In genomic region chr6:125163811-125164210, GRCh38 we compare ENCODE assay signal across 25 cellular contexts. TPM values are rescaled to one million over a fixed set of nuclear protein-coding genes. Genes with fewer than 3 reads are reported as not detected.
DNase-seq lines count a peak whose midpoint lies in the region; ATAC-seq, FAIRE-seq and TF ChIP-seq lines count a peak whose summit lies in the region.
"Had no signal": no experiment of that assay in that cellular context is flagged by ENCODE, and none has a peak within 500 bp of the region (broad histone marks: within the 10 kb centered on the region; RNA-seq: fewer than 3 reads in every experiment).

No MANE protein-coding gene starts in this region.

- H3K36me3 Mint-ChIP-seq in astrocyte (ENCODE audit: low read depth, unreplicated experiment), result peaks cover 4% of the 10 kb centered on the region
- H3K36me3 Mint-ChIP-seq in chondrocyte (ENCODE audit: low read depth), result peaks cover 14% of the 10 kb centered on the region
- H3K36me3 Mint-ChIP-seq: CD14-positive monocyte; CD4-positive, alpha-beta memory T cell; CD4-positive, CD25-positive, alpha-beta regulatory T cell; CD8-positive, alpha-beta memory T cell had no signal

- FAIRE-seq in astrocyte (lab: Jason Lieb, UNC), result peak; percentile 26
- peak; percentile 50 for FAIRE-seq in kidney (lab: Jason Lieb, UNC)
- FAIRE-seq: A204.1, D721Med, G401.6, GM12891 had no signal

- H3K27ac ChIP-seq in astrocyte (ENCODE audit: low read depth, low read length), result no peak overlapping the region
- H3K27ac ChIP-seq in epithelial cell of prostate, result peak overlapping the region; percentile 59
- no peak overlapping the region for H3K27ac ChIP-seq in kidney (ENCODE audit: low read depth in 2 of 2, low read length in 2 of 2)
- no peak overlapping the region for H3K27ac ChIP-seq in right cardiac atrium (ENCODE audit: low read length)
- H3K27ac ChIP-seq: BLaER1 had no signal

- H3K4me1 Mint-ChIP-seq in astrocyte (ENCODE audit: low read depth, unreplicated experiment), result peaks cover 4% of the 10 kb centered on the region
- H3K4me1 Mint-ChIP-seq in chondrocyte (ENCODE audit: low read depth), result peaks cover 20% of the 10 kb centered on the region
- H3K4me1 Mint-ChIP-seq: CD14-positive monocyte; CD4-positive, alpha-beta memory T cell; CD4-positive, CD25-positive, alpha-beta regulatory T cell; CD8-positive, alpha-beta memory T cell had no signal

- no peaks in the 10 kb centered on the region for H4K20me1 ChIP-seq in astrocyte (ENCODE audit: insufficient read depth, low read length)
- H4K20me1 ChIP-seq: BLaER1 had no signal

- H2AFZ ChIP-seq in astrocyte (ENCODE audit: low read depth, low read length), result no peak overlapping the region

- no peaks in the 10 kb centered on the region for H3K79me2 ChIP-seq in astrocyte (ENCODE audit: insufficient read depth, low read length)

- TF ChIP-seq CTCF in astrocyte (IDR thresholded peaks at IDR 0.05; ENCODE audit: insufficient read depth, low read depth, low read length) (no peak), chondrocyte (IDR thresholded peaks at IDR 0.05) (no peak), kidney (IDR thresholded peaks at IDR 0.05; ENCODE audit: borderline replicate concordance, extremely low read depth, insufficient read depth) (no peak)

- H3K36me3 ChIP-seq in astrocyte (ENCODE audit: insufficient read depth, low read length), result no peaks in the 10 kb centered on the region
- no peaks in the 10 kb centered on the region for H3K36me3 ChIP-seq in kidney (ENCODE audit: control insufficient read depth in 1 of 2, insufficient read depth in 2 of 2, low read length in 2 of 2)
- H3K36me3 ChIP-seq: BE2C, BLaER1 had no signal

- no peak for DNase-seq in astrocyte (ENCODE audit: low read depth)
- no peak for DNase-seq in chondrocyte (ENCODE audit: low spot score)
- no peak for DNase-seq in epithelial cell of prostate (ENCODE audit: low read depth, low spot score)
- DNase-seq in kidney, result no peak
- DNase-seq in posterior cingulate gyrus, result no peak
- DNase-seq in COR-L47 (lab: John Stamatoyannopoulos, UW), result no peak
- DNase-seq in right cardiac atrium, result no peak
- DNase-seq: 8988T; ACHN; BE2C; C1 segment of cervical spinal cord; Caco-2; Calu3; CD4-positive, alpha-beta memory T cell; CD4-positive, CD25-positive, alpha-beta regulatory T cell; CD8-positive, alpha-beta memory T cell; DMS79 treated with DMSO at 0.1 percent for 48 hours; GF-D8 had no signal

- no peaks in the 10 kb centered on the region for H3K27me3 ChIP-seq in astrocyte (ENCODE audit: insufficient read depth, low read length)
- H3K27me3 ChIP-seq in right cardiac atrium (ENCODE audit: control insufficient read depth, insufficient read depth), result no peaks in the 10 kb centered on the region
- H3K27me3 ChIP-seq: BLaER1 had no signal

- H3K27ac Mint-ChIP-seq in astrocyte (ENCODE audit: unreplicated experiment) (no peak overlapping the region), chondrocyte (ENCODE audit: unreplicated experiment) (peak overlapping the region; percentile 22)
- H3K27ac Mint-ChIP-seq: CD4-positive, alpha-beta memory T cell; CD4-positive, CD25-positive, alpha-beta regulatory T cell; CD8-positive, alpha-beta memory T cell had no signal

- 100% methylated on average over 1 of the region's 1 CpG for WGBS in right cardiac atrium

- H3K9me3 ChIP-seq in astrocyte (ENCODE audit: insufficient read depth, low read depth, low read length), result no peaks in the 10 kb centered on the region
- H3K9me3 ChIP-seq in kidney (ENCODE audit: control insufficient read depth in 1 of 2, low read length in 2 of 2), result no peaks in the 10 kb centered on the region
- no peaks in the 10 kb centered on the region for H3K9me3 ChIP-seq in right cardiac atrium (ENCODE audit: control insufficient read depth, low read length)
- H3K9me3 ChIP-seq: BE2C, Caco-2 had no signal

- H3K4me3 ChIP-seq in astrocyte (ENCODE audit: insufficient read depth, low read depth, low read length) (no peak overlapping the region), kidney (ENCODE audit: low read length in 2 of 2) (no peak overlapping the region), right cardiac atrium (ENCODE audit: low read length) (no peak overlapping the region)
- H3K4me3 ChIP-seq: BLaER1 had no signal

- no peaks in the 10 kb centered on the region for H3K27me3 Mint-ChIP-seq in astrocyte (ENCODE audit: low read depth, unreplicated experiment)
- no peaks in the 10 kb centered on the region for H3K27me3 Mint-ChIP-seq in chondrocyte (ENCODE audit: low read depth)

- no peak overlapping the region for H3K9ac ChIP-seq in astrocyte (ENCODE audit: low read length)
- no peak overlapping the region for H3K9ac ChIP-seq in kidney (ENCODE audit: low read length in 2 of 2)
- H3K9ac ChIP-seq: BLaER1 had no signal

- H3K4me2 ChIP-seq in astrocyte (ENCODE audit: low read length), result no peak overlapping the region
- H3K4me2 ChIP-seq: BLaER1 had no signal

- no peak overlapping the region for H3K4me3 Mint-ChIP-seq in astrocyte (ENCODE audit: unreplicated experiment)
- H3K4me3 Mint-ChIP-seq in chondrocyte (ENCODE audit: unreplicated experiment), result no peak overlapping the region
- H3K4me3 Mint-ChIP-seq: CD14-positive monocyte; CD4-positive, alpha-beta memory T cell; CD4-positive, CD25-positive, alpha-beta regulatory T cell; CD8-positive, alpha-beta memory T cell had no signal

- intact Hi-C loops in kidney (cut with DNase I) (no loop called here), posterior cingulate gyrus (cut with DNase I) (no loop called here), right cardiac atrium (cut with DNase I) (no loop called here)

- H3K9me3 Mint-ChIP-seq in astrocyte (ENCODE audit: unreplicated experiment), result no peaks in the 10 kb centered on the region
- H3K9me3 Mint-ChIP-seq in chondrocyte (ENCODE audit: low read depth), result peaks cover 8% of the 10 kb centered on the region
- H3K9me3 Mint-ChIP-seq: CD8-positive, alpha-beta memory T cell had no signal

- ATAC-seq in GM21367 (IDR thresholded peaks at IDR 0.05; ENCODE audit: unreplicated experiment) (no peak), right cardiac atrium (no peak)

- no peaks in the 10 kb centered on the region for H3K4me1 ChIP-seq in astrocyte (ENCODE audit: insufficient read depth, low read length)
- no peaks in the 10 kb centered on the region for H3K4me1 ChIP-seq in kidney (ENCODE audit: control insufficient read depth in 1 of 2, insufficient read depth in 1 of 2, low read depth in 1 of 2, low read length in 2 of 2)
- H3K4me1 ChIP-seq in right cardiac atrium (ENCODE audit: control insufficient read depth, insufficient read depth, low read length), result no peaks in the 10 kb centered on the region
- H3K4me1 ChIP-seq: BE2C, BLaER1, Caco-2 had no signal

RNA-seq across cellular contexts. Expression of gene TPD52L1, which starts 10.2 kb away (rescaled TPM):
- total RNA-seq in astrocyte, result 32.4 and 32.8 TPM in 2 replicates
- total RNA-seq in chondrocyte, result 24.1 to 52.8 TPM (median 48.0 TPM) in 3 replicates
- 69.1 TPM for total RNA-seq in kidney
- 91.1 TPM for polyA plus RNA-seq in kidney (ENCODE audit: insufficient read depth, low read depth, low replicate concordance)
- 10 to 100 TPM; 14.9 to 29.5 (median 18.2) TPM for total RNA-seq in right cardiac atrium
- 36.1 TPM for polyA plus RNA-seq in right cardiac atrium
- total RNA-seq: CD4-positive, CD25-positive, alpha-beta regulatory T cell; CD8-positive, alpha-beta memory T cell had no signal
- polyA plus RNA-seq: CD14-positive monocyte had no signal
